Comparison of ENCODE assay signal across 1 cellular context in the genomic region with DNA sequence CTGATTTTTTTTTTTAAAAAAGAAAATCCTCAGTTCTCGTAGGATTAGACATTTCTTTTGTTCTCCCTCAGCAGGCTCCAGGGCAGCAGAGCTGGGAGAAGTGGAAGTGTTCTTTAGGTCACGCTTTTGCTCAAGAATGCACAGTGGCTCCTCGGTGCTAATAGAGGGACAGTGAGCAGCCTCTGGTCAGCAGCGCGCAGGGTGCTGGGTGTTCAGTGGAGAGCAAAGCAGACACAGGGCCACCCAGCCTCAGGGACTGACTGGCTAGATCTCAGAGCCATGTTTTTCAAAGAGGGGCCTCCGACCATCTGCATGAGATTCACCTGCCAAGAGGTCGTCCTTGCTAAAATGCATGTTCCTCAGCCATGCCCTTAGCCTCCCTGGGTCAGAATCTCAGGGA.
TF ChIP-seq lines count a peak whose summit lies in the region.

No MANE protein-coding gene starts in this region.

TF ChIP-seq in HCT116, 20 proteins besides CTCF, POLR2A, EP300 and RAD21 (continued from another document):
- TF ChIP-seq, protein P1, sequence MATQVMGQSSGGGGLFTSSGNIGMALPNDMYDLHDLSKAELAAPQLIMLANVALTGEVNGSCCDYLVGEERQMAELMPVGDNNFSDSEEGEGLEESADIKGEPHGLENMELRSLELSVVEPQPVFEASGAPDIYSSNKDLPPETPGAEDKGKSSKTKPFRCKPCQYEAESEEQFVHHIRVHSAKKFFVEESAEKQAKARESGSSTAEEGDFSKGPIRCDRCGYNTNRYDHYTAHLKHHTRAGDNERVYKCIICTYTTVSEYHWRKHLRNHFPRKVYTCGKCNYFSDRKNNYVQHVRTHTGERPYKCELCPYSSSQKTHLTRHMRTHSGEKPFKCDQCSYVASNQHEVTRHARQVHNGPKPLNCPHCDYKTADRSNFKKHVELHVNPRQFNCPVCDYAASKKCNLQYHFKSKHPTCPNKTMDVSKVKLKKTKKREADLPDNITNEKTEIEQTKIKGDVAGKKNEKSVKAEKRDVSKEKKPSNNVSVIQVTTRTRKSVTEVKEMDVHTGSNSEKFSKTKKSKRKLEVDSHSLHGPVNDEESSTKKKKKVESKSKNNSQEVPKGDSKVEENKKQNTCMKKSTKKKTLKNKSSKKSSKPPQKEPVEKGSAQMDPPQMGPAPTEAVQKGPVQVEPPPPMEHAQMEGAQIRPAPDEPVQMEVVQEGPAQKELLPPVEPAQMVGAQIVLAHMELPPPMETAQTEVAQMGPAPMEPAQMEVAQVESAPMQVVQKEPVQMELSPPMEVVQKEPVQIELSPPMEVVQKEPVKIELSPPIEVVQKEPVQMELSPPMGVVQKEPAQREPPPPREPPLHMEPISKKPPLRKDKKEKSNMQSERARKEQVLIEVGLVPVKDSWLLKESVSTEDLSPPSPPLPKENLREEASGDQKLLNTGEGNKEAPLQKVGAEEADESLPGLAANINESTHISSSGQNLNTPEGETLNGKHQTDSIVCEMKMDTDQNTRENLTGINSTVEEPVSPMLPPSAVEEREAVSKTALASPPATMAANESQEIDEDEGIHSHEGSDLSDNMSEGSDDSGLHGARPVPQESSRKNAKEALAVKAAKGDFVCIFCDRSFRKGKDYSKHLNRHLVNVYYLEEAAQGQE (IDR thresholded peaks at IDR 0.05; ENCODE audit: low read depth), result no peak
- TF ChIP-seq EGR1 (IDR thresholded peaks at IDR 0.05; ENCODE audit: low read depth), result no peak
- TF ChIP-seq SRF (IDR thresholded peaks at IDR 0.05; ENCODE audit: low read depth), result no peak
- TF ChIP-seq ELF1 (IDR thresholded peaks at IDR 0.05; ENCODE audit: borderline replicate concordance, low read depth), result no peak
- TF ChIP-seq, protein P2, sequence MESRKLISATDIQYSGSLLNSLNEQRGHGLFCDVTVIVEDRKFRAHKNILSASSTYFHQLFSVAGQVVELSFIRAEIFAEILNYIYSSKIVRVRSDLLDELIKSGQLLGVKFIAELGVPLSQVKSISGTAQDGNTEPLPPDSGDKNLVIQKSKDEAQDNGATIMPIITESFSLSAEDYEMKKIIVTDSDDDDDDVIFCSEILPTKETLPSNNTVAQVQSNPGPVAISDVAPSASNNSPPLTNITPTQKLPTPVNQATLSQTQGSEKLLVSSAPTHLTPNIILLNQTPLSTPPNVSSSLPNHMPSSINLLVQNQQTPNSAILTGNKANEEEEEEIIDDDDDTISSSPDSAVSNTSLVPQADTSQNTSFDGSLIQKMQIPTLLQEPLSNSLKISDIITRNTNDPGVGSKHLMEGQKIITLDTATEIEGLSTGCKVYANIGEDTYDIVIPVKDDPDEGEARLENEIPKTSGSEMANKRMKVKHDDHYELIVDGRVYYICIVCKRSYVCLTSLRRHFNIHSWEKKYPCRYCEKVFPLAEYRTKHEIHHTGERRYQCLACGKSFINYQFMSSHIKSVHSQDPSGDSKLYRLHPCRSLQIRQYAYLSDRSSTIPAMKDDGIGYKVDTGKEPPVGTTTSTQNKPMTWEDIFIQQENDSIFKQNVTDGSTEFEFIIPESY (IDR thresholded peaks at IDR 0.05; ENCODE audit: extremely low read depth, insufficient replicate concordance, low read length), result no peak
- TF ChIP-seq FOSL1 (IDR thresholded peaks at IDR 0.05; ENCODE audit: low read depth), result no peak
- no peak for TF ChIP-seq YY1 (IDR thresholded peaks at IDR 0.05; ENCODE audit: extremely low read depth, insufficient replicate concordance, low read depth, low read length)
- TF ChIP-seq POLR2AphosphoS5 (IDR thresholded peaks at IDR 0.05; ENCODE audit: low read depth, low read length), result no peak
- no peak for TF ChIP-seq EZH2 (IDR thresholded peaks at IDR 0.05)
- TF ChIP-seq, protein P3, sequence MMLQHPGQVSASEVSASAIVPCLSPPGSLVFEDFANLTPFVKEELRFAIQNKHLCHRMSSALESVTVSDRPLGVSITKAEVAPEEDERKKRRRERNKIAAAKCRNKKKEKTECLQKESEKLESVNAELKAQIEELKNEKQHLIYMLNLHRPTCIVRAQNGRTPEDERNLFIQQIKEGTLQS (IDR thresholded peaks at IDR 0.05), result no peak
- TF ChIP-seq TCF7L2 (IDR thresholded peaks at IDR 0.05; ENCODE audit: borderline replicate concordance, extremely low read depth, insufficient read depth, insufficient read length), result no peak
- TF ChIP-seq SIN3A (IDR thresholded peaks at IDR 0.05; ENCODE audit: low read depth), result no peak
- TF ChIP-seq EZH2phosphoT487 (IDR thresholded peaks at IDR 0.05; ENCODE audit: borderline replicate concordance), result no peak
- no peak for TF ChIP-seq ZNF274 (IDR thresholded peaks at IDR 0.05; ENCODE audit: low read depth, low read length)
- TF ChIP-seq JUND (IDR thresholded peaks at IDR 0.05), result no peak
- no peak for TF ChIP-seq CEBPB (IDR thresholded peaks at IDR 0.05; ENCODE audit: low read depth)
- TF ChIP-seq SP1 (IDR thresholded peaks at IDR 0.05; ENCODE audit: low read depth), result no peak
